8 cellular contexts compared by ENCODE assay signal in the genomic region with DNA sequence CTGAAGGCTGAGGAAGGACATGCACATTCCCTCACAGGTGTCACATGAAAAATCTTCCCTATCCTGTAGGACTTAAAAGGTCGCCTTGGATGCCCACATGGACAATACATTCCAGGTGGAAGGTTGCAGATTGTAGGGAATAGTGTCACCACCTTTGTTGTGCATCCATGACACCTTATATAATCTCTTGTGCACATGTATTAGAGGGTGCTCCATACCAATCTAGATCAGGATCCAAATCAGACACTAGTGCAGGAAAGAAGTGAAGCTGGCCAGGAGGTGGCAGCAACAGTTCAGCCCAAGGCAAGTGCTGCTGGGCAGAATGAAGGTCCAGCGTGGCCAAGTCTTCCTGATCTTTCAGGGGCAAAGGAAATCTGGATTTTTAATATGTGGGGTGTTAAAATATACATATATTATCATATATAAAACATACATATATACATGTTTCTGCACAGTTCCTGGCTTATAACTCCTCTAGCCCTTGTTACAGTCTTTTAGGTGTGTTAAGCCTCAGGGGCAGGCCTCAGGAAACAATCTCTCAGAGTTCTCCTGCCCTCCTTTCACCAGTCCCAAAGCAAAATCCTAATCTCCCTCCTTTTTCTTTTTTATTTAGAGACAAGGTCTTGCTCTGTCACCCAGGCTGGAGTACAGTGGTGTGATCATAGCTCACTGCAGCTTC. TPM values are rescaled to one million over a fixed set of nuclear protein-coding genes. Genes with fewer than 3 reads are reported as not detected.
DNase-seq lines count a peak whose midpoint lies in the region; ATAC-seq and TF ChIP-seq lines count a peak whose summit lies in the region.

No MANE protein-coding gene starts in this region.

- no peaks in the 10 kb centered on the region for H3K9me3 ChIP-seq in HAP-1

- ATAC-seq in HG03159 (IDR thresholded peaks at IDR 0.05; ENCODE audit: unreplicated experiment) = no peak

- H3K36me3 ChIP-seq in HAP-1 (replicated peaks) = peaks cover 57% of the 10 kb centered on the region

- H3K27me3 ChIP-seq in HAP-1 (ENCODE audit: low read depth) = no peaks in the 10 kb centered on the region

- in situ Hi-C loops in HAP-1 (cut with MboI; ENCODE audit: low sequenced_read_pairs) = loop anchor here (10.0 kb wide), 1 partner anchor 269 kb away; no protein-coding TSS in a partner anchor

- H3K4me1 ChIP-seq in HAP-1 = no peaks in the 10 kb centered on the region

- DNase-seq in DMS 273 treated with DMSO at 0.1 percent for 48 hours (lab: John Stamatoyannopoulos, UW) = peak; percentile 19
- peak; percentile 51 to 72 for DNase-seq in HAP-1 (ENCODE audit: low spot score in 2 of 2)
- peak; percentile 46 for DNase-seq in NCI-H510A (lab: John Stamatoyannopoulos, UW)
- DNase-seq in activated CD4-positive, alpha-beta T cell treated with anti-CD3 and anti-CD28 coated beads, Interleukin-2, amount 50 U/mL, for 1 hour = peak; percentile 46
- DNase-seq in epithelial cell of proximal tubule (ENCODE audit: low read depth) = no peak
- peak; percentile 76 for DNase-seq in midbrain (lab: John Stamatoyannopoulos, UW)
- peak; percentile 49 for DNase-seq in stimulated activated naive CD4-positive, alpha-beta T cell treated with Interleukin-2 at 50 U/mL for 16 hours (lab: John Stamatoyannopoulos, UW)

- H3K4me3 ChIP-seq in HAP-1 (no peak overlapping the region), epithelial cell of proximal tubule (ENCODE audit: low read depth, low read length) (no peak overlapping the region)

- peak; percentile 86 for TF ChIP-seq CTCF in epithelial cell of proximal tubule (conservative IDR thresholded peaks at IDR 0.05; ENCODE audit: low read depth, low read length)

RNA-seq across cellular contexts. Expression of gene NIF3L1, which starts 16.6 kb away (rescaled TPM):
- total RNA-seq in epithelial cell of proximal tubule = 36.4 and 59.3 TPM in 2 replicates

RNA-seq across cellular contexts. Expression of gene PPIL3, which starts 16.9 kb away (rescaled TPM):
- total RNA-seq in epithelial cell of proximal tubule = 28.6 and 36.6 TPM in 2 replicates

RNA-seq across cellular contexts. Expression of gene CLK1, which starts 41.3 kb away (rescaled TPM):
- 29.7 and 52.9 TPM in 2 replicates for total RNA-seq in epithelial cell of proximal tubule

RNA-seq across cellular contexts. Expression of gene ORC2, which starts 57.7 kb away (rescaled TPM):
- total RNA-seq in epithelial cell of proximal tubule = 16.8 and 20.9 TPM in 2 replicates
